In the genomic region with DNA sequence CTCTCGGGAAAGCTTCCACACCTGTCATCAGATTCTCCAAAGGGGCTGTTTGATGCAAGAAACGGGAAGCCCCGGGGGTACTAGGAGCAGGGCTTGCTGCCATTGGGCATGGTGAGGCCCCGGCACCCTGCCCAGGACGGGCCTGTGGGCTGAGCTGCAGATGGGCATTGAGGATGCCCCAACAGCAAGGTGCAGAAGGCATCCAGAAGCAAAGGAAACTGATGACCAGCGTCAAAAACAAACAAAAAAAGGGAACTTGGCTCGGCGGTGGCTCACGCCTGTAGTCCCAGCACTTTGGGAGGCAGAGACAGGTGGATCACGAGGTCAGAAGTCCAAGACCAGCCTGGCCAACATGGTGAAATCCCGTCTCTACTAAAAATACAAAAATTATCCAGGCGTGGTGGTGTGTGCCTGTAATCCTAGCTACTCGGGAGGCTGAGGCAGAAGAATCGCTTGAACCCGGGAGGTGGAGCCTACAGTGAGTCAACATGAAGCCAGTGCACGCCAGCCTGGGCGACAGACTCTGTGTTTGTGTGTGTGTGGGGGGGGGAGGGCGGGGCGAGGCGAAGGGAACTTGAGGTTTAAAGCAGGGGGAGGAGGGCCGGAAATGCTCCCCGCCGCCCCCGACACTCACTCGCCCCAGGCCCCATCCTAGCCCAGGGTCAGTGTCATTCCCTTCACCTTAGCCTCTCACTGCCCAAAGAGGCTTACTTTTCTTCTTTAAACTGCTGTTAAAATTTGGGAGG, we compare ENCODE assay signal across 8 cellular contexts. TPM values are rescaled to one million over a fixed set of nuclear protein-coding genes. Genes with fewer than 3 reads are reported as not detected.
A peak's percentile ranks its signal among the peaks of the same experiment; 100 is the strongest.
DNase-seq lines count a peak whose midpoint lies in the region; ATAC-seq and TF ChIP-seq lines count a peak whose summit lies in the region.

No MANE protein-coding gene starts in this region.

- H4K5ac ChIP-seq in IMR-90 (ENCODE audit: low read depth, low read length): no peak overlapping the region

- DNase-seq in IMR-90 (no peak), psoas muscle (no peak), NCI-H2196 treated with DMSO at 0.1 percent for 48 hours (lab: John Stamatoyannopoulos, UW; ENCODE audit: unreplicated experiment) (no peak)
- DNase-seq in activated CD4-positive, alpha-beta T cell treated with anti-CD3 and anti-CD28 coated beads, Interleukin-2, amount 50 U/mL, for 1 hour: peak; percentile 76
- DNase-seq in effector memory CD8-positive, alpha-beta T cell: peak; percentile 63 to 68 (median 67)

- H3K27me3 Mint-ChIP-seq in effector memory CD8-positive, alpha-beta T cell: no peaks in the 10 kb centered on the region

- H2AFZ ChIP-seq in IMR-90 (replicated peaks; ENCODE audit: low read length, poor library complexity): no peak overlapping the region

- H4K91ac ChIP-seq in IMR-90 (ENCODE audit: insufficient read depth, low read depth, low read length): no peak overlapping the region

- peak overlapping the region; percentile 96 for H3K27ac Mint-ChIP-seq in effector memory CD8-positive, alpha-beta T cell

- no peak overlapping the region for H3K56ac ChIP-seq in IMR-90 (ENCODE audit: extremely low read depth, insufficient read depth, low read length)

- no peak overlapping the region for H3K4ac ChIP-seq in IMR-90 (ENCODE audit: low read depth, low read length)

- CTCF ChIA-PET in IMR-90 (lab: Yijun Ruan, JAX): no interaction called here

- intact Hi-C loops in IMR-90 (cut with micrococcal nuclease) (no loop called here), psoas muscle (cut with DNase I) (no loop called here)

- H3K36me3 ChIP-seq in IMR-90 (ENCODE audit: control insufficient read depth, insufficient read depth, low read length) (peaks cover 30% of the 10 kb centered on the region), psoas muscle (ENCODE audit: insufficient read depth in 1 of 2, low read depth in 1 of 2) (peaks cover 0 to 42% of the 10 kb centered on the region in 2 donors)

- H3K9me1 ChIP-seq in IMR-90 (ENCODE audit: insufficient read depth, low read length): no peaks in the 10 kb centered on the region

- H3K9me3 Mint-ChIP-seq in effector memory CD8-positive, alpha-beta T cell: no peaks in the 10 kb centered on the region

- H3K27ac ChIP-seq in IMR-90 (ENCODE audit: insufficient read depth, low read length) (no peak overlapping the region), psoas muscle (peak overlapping the region; percentile 46)

- H4K8ac ChIP-seq in IMR-90 (ENCODE audit: low read depth in 2 of 2, low read length in 2 of 2): no peak overlapping the region

- TF ChIP-seq RAD21 in IMR-90 (IDR thresholded peaks at IDR 0.05; ENCODE audit: low read length): no peak

- H3K4me1 ChIP-seq in IMR-90 (ENCODE audit: control insufficient read depth, insufficient read depth, low read length): no peaks in the 10 kb centered on the region
- peaks cover 23% of the 10 kb centered on the region for H3K4me1 ChIP-seq in psoas muscle

- no peak overlapping the region for H3K18ac ChIP-seq in IMR-90 (ENCODE audit: low read depth, low read length)

- peaks cover 4% of the 10 kb centered on the region for H4K20me1 ChIP-seq in IMR-90 (ENCODE audit: insufficient read depth, low read length)

- no peak overlapping the region for H2AK9ac ChIP-seq in IMR-90 (replicated peaks; ENCODE audit: low read depth, low read length, poor library complexity)

- H3K9ac ChIP-seq in IMR-90 (ENCODE audit: low read depth, low read length): no peak overlapping the region

- H3K4me1 Mint-ChIP-seq in effector memory CD8-positive, alpha-beta T cell (ENCODE audit: low read depth in 2 of 2): peaks cover 63 to 66% of the 10 kb centered on the region in 2 donors

- H3K4me3 Mint-ChIP-seq in effector memory CD8-positive, alpha-beta T cell: peak overlapping the region; percentile 89 to 94

- TF ChIP-seq POLR2A in IMR-90 (IDR thresholded peaks at IDR 0.05; ENCODE audit: low read depth, low read length): no peak

- no TSS peak for BruUV-seq in IMR-90 (replicated peaks; lab: Mats Ljungman, UMichigan)

- peaks cover 73% of the 10 kb centered on the region for H3K36me3 Mint-ChIP-seq in effector memory CD8-positive, alpha-beta T cell (ENCODE audit: insufficient read depth)

- no peak overlapping the region for H2BK20ac ChIP-seq in IMR-90 (ENCODE audit: low read depth, low read length)

- H3K79me1 ChIP-seq in IMR-90 (ENCODE audit: low read depth in 1 of 2, low read length in 2 of 2): peaks cover 0 to 33% of the 10 kb centered on the region in 2 experiments; a peak in 2 of 4 replicates

- peak overlapping the region; percentile 21; the same call in 1 of the 2 replicates for H3K23ac ChIP-seq in IMR-90 (ENCODE audit: low read depth, low read length)

- H2BK5ac ChIP-seq in IMR-90 (ENCODE audit: low read depth, low read length, poor library complexity, severe bottlenecking): no peak overlapping the region

- ATAC-seq in IMR-90 (ENCODE audit: low read depth) (no peak), psoas muscle (no peak), GM18861 (IDR thresholded peaks at IDR 0.05; ENCODE audit: unreplicated experiment) (no peak), GM21576 (IDR thresholded peaks at IDR 0.05; ENCODE audit: unreplicated experiment) (no peak), HG03039 (IDR thresholded peaks at IDR 0.05; ENCODE audit: unreplicated experiment) (no peak)
- peak; percentile 25 for ATAC-seq in effector memory CD8-positive, alpha-beta T cell (replicated peaks)

- H2BK120ac ChIP-seq in IMR-90 (ENCODE audit: low read depth, low read length): no peak overlapping the region

- H3K27me3 ChIP-seq in IMR-90 (ENCODE audit: control insufficient read depth, insufficient read depth, low read length) (no peaks in the 10 kb centered on the region), psoas muscle (ENCODE audit: insufficient read depth in 3 of 3, low read length in 2 of 3) (peaks cover 0 to 28% (median 0%) of the 10 kb centered on the region in 3 donors)

- 76% methylated on average over 7 of the region's 25 CpGs; no CpG with 5 or more reads in 1 of the 2 experiments for WGBS in IMR-90 (ENCODE audit: extremely low coverage in 2 of 2, insufficient read length in 1 of 2), 2 experiments
- WGBS in psoas muscle, 3 donors: 78 to 82% (median 80%) methylated on average over 22 to 25 of the region's 25 CpGs

- no peaks in the 10 kb centered on the region for H3K9me3 ChIP-seq in IMR-90 (ENCODE audit: control insufficient read depth, insufficient read depth, low read length)
- no peaks in the 10 kb centered on the region for H3K9me3 ChIP-seq in psoas muscle

- TF ChIP-seq CTCF in IMR-90 (conservative IDR thresholded peaks at IDR 0.05; ENCODE audit: low read depth, low read length) (no peak), psoas muscle (IDR thresholded peaks at IDR 0.05) (no peak)

- dilution Hi-C loops in IMR-90 (cut with HindIII; ENCODE audit: low sequenced_read_pairs, unreplicated experiment): no loop called here

- no peak overlapping the region for H2BK15ac ChIP-seq in IMR-90 (ENCODE audit: low read depth, low read length)

- no peak overlapping the region for H2AK5ac ChIP-seq in IMR-90 (ENCODE audit: low read depth, low read length)

- H3K4me2 ChIP-seq in IMR-90 (ENCODE audit: low read depth, low read length): no peak overlapping the region; the same call in 1 of the 2 replicates

- POLR2A ChIA-PET in IMR-90 (lab: Charles Lee; ENCODE audit: unreplicated experiment): interaction anchor here (0.6 kb wide), 1 partner anchor 203 kb away, joined by 3 read pairs; no protein-coding TSS in a partner anchor

- in situ Hi-C loops in IMR-90 (cut with MboI; ENCODE audit: low sequenced_read_pairs): no loop called here

- H3K14ac ChIP-seq in IMR-90 (replicated peaks; ENCODE audit: low read depth, low read length): no peak overlapping the region

- no peak overlapping the region for H3K4me3 ChIP-seq in IMR-90 (ENCODE audit: insufficient read depth, low read depth, low read length)
- H3K4me3 ChIP-seq in psoas muscle: peak overlapping the region; percentile 67

TF ChIP-seq in IMR-90, 13 proteins besides CTCF, POLR2A, EP300 and RAD21 (continues in another document):
- TF ChIP-seq RFX5 (IDR thresholded peaks at IDR 0.05; ENCODE audit: low read depth, low read length): no peak
- no peak for TF ChIP-seq MXI1 (IDR thresholded peaks at IDR 0.05; ENCODE audit: borderline replicate concordance, low read depth, low read length)
- no peak for TF ChIP-seq BHLHE40 (IDR thresholded peaks at IDR 0.05; ENCODE audit: low read depth, low read length)
- TF ChIP-seq SMC3 (IDR thresholded peaks at IDR 0.05; ENCODE audit: low read depth, low read length): no peak
- TF ChIP-seq MAFK (IDR thresholded peaks at IDR 0.05; ENCODE audit: low read depth, low read length): no peak
- TF ChIP-seq, protein P1, sequence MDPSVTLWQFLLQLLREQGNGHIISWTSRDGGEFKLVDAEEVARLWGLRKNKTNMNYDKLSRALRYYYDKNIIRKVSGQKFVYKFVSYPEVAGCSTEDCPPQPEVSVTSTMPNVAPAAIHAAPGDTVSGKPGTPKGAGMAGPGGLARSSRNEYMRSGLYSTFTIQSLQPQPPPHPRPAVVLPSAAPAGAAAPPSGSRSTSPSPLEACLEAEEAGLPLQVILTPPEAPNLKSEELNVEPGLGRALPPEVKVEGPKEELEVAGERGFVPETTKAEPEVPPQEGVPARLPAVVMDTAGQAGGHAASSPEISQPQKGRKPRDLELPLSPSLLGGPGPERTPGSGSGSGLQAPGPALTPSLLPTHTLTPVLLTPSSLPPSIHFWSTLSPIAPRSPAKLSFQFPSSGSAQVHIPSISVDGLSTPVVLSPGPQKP (IDR thresholded peaks at IDR 0.05; ENCODE audit: borderline replicate concordance, low read depth, low read length): no peak
- no peak for TF ChIP-seq CEBPB (IDR thresholded peaks at IDR 0.05; ENCODE audit: low read depth, low read length)
- no peak for TF ChIP-seq MAZ (IDR thresholded peaks at IDR 0.05; ENCODE audit: borderline replicate concordance, low read depth, low read length)

RNA-seq across cellular contexts. Expression of gene LIMD2, which starts 1.7 kb away (rescaled TPM):
- total RNA-seq in IMR-90 (2012; rRNA removed): 4.5 and 4.7 TPM in 2 replicates
- 21.7 and 32.3 TPM in 2 replicates for polyA plus RNA-seq in IMR-90 (2012; rRNA removed)
- 8.2 and 17.9 TPM in 2 replicates for polyA plus RNA-seq in IMR-90 (2012; cell fraction: cytosol; rRNA removed)
- polyA plus RNA-seq in IMR-90 (2012; cell fraction: nucleus; rRNA removed; ENCODE audit: low replicate concordance): 66.0 and 140 TPM in 2 replicates
- 1 to 10 TPM; 2.1 to 4.4 (median 2.8) TPM for total RNA-seq in psoas muscle
- polyA plus RNA-seq in psoas muscle: 1 to 10 TPM in 2 of 3 donors, under 1 TPM in 1; 0.95 to 2.7 (median 2.2) TPM

RNA-seq across cellular contexts. Expression of gene STRADA, which starts 39.9 kb away (rescaled TPM):
- total RNA-seq in IMR-90 (2012; rRNA removed) (14.7 and 19.9 TPM in 2 replicates), psoas muscle (10 to 100 TPM in 1 of 4 donors, 1 to 10 TPM in 3; 6.7 to 14.9 (median 8.3) TPM)
- polyA plus RNA-seq in IMR-90 (2012; rRNA removed) (30.8 and 30.9 TPM in 2 replicates), psoas muscle (10 to 100 TPM in 2 of 3 donors, 1 to 10 TPM in 1; 8.8 to 14.6 (median 12.5) TPM)
- 22.7 and 27.1 TPM in 2 replicates for polyA plus RNA-seq in IMR-90 (2012; cell fraction: cytosol; rRNA removed)
- polyA plus RNA-seq in IMR-90 (2012; cell fraction: nucleus; rRNA removed; ENCODE audit: low replicate concordance): 97.1 and 101 TPM in 2 replicates

Comparison
In these comparisons a context has a peak if more than half of its experiments do, and no peak if none do; other contexts are left out.
1. DNase-seq: peak in activated CD4-positive, alpha-beta T cell treated with anti-CD3 and anti-CD28 coated beads, Interleukin-2, amount 50 U/mL, for 1 hour (single experiment) and effector memory CD8-positive, alpha-beta T cell (3 of 3); none in IMR-90 (single experiment), psoas muscle (0 of 2) and NCI-H2196 treated with DMSO at 0.1 percent for 48 hours (single experiment).